Comparison of ENCODE assay signal across 1 cellular context in the genomic region with DNA sequence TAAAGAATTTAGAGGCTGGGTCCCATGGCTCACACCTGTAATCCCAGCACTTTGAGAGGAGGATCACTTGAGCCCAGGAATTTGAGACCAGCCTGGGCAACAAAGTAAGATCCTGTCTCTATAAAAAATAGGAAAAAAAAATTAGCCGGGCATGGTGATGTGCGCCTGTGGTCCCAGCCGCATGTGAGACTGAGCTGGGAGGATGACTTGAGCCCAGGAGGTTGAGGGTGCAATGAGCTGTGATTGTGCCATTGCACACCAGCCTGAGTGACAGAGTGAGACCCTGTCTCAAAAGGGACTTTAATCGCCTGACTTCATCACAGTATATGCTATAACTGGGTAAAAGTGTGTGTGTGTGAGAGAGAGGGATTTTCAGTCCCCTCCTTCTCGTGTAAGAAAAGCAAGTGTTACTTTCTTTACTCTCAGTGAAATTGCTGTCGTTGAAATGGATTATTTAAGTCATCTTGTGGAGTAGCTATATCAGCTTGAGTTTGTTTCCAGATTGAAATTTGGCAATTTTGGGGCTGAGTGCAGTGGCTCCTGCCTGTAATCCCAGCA.
TF ChIP-seq lines count a peak whose summit lies in the region.

No MANE protein-coding gene starts in this region.

TF ChIP-seq in K562, 482 proteins besides CTCF, POLR2A, EP300 and RAD21 (continued from another document):
- TF ChIP-seq, protein P1, sequence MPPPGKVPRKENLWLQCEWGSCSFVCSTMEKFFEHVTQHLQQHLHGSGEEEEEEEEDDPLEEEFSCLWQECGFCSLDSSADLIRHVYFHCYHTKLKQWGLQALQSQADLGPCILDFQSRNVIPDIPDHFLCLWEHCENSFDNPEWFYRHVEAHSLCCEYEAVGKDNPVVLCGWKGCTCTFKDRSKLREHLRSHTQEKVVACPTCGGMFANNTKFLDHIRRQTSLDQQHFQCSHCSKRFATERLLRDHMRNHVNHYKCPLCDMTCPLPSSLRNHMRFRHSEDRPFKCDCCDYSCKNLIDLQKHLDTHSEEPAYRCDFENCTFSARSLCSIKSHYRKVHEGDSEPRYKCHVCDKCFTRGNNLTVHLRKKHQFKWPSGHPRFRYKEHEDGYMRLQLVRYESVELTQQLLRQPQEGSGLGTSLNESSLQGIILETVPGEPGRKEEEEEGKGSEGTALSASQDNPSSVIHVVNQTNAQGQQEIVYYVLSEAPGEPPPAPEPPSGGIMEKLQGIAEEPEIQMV (tag; conservative IDR thresholded peaks at IDR 0.05; ENCODE audit: low read depth) = no peak
- TF ChIP-seq, protein P2, sequence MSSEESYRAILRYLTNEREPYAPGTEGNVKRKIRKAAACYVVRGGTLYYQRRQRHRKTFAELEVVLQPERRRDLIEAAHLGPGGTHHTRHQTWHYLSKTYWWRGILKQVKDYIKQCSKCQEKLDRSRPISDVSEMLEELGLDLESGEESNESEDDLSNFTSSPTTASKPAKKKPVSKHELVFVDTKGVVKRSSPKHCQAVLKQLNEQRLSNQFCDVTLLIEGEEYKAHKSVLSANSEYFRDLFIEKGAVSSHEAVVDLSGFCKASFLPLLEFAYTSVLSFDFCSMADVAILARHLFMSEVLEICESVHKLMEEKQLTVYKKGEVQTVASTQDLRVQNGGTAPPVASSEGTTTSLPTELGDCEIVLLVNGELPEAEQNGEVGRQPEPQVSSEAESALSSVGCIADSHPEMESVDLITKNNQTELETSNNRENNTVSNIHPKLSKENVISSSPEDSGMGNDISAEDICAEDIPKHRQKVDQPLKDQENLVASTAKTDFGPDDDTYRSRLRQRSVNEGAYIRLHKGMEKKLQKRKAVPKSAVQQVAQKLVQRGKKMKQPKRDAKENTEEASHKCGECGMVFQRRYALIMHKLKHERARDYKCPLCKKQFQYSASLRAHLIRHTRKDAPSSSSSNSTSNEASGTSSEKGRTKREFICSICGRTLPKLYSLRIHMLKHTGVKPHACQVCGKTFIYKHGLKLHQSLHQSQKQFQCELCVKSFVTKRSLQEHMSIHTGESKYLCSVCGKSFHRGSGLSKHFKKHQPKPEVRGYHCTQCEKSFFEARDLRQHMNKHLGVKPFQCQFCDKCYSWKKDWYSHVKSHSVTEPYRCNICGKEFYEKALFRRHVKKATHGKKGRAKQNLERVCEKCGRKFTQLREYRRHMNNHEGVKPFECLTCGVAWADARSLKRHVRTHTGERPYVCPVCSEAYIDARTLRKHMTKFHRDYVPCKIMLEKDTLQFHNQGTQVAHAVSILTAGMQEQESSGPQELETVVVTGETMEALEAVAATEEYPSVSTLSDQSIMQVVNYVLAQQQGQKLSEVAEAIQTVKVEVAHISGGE (CRISPR knock-in tag; IDR thresholded peaks at IDR 0.05) = peak in 1 of 3 experiments; percentile 84; a peak in 2 of 6 replicates
- TF ChIP-seq RBM25 (IDR thresholded peaks at IDR 0.05; ENCODE audit: low read depth, low read length, severe bottlenecking) (peak; percentile 6), TCF3 (CRISPR knock-in tag; IDR thresholded peaks at IDR 0.05) (no peak)
